In the genomic region with DNA sequence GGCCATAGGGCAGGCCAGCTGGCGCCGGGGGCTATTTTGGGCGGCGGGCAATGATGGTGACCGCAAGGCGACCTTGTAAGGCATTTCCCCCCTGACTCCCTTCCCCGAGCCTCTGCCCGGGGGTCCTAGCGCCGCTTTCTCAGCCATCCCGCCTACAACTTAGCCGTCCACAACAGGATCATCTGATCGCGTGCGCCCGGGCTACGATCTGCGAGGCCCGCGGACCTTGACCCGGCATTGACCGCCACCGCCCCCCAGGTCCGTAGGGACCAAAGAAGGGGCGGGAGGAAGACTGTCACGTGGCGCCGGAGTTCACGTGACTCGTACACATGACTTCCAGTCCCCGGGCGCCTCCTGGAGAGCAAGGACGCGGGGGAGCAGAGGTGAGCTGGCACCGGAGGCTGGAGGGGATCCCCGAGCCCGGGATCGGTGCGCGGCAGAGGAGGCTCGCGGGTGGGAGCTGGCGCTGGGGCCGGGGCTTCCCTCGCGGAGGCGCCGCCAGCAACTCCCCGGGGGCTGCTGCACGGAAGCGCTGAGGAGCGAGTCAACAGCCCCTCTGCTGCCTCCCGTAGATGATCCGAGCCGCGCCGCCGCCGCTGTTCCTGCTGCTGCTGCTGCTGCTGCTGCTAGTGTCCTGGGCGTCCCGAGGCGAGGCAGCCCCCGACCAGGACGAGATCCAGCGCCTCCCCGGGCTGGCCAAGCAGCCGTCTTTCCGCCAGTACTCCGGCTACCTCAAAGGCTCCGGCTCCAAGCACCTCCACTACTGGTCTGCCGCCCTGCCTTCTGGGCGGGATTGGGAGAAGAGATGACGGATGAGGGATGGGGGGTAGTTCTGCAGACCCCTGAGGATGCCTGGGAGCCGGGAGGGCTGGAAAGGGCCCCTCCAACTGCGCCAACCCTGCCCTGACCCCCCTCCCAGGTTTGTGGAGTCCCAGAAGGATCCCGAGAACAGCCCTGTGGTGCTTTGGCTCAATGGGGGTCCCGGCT, we compare ENCODE assay signal across 1 cellular context.
TF ChIP-seq lines count a peak whose summit lies in the region.

A gene (plus strand): TSS at position 339 of the 987 bp plus-strand sequence. CDS start 234 bp downstream, at position 573.
A gene with protein sequence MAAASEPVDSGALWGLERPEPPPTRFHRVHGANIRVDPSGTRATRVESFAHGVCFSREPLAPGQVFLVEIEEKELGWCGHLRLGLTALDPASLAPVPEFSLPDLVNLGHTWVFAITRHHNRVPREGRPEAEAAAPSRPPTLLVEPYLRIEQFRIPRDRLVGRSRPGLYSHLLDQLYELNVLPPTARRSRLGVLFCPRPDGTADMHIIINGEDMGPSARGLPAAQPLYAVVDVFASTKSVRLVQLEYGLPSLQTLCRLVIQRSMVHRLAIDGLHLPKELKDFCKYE (minus strand): TSS at position 212 of the 987 bp plus-strand sequence. CDS start 217 bp downstream, outside the sequence.

TF ChIP-seq in HepG2, 621 proteins besides CTCF, POLR2A, EP300 and RAD21 (continued from another document and continues in another):
- TF ChIP-seq ZMYM2 (CRISPR knock-in tag; IDR thresholded peaks at IDR 0.05) (peak; percentile 97), XBP1 (CRISPR knock-in tag; IDR thresholded peaks at IDR 0.05) (peak; percentile 91), NCOA2 (CRISPR knock-in tag; IDR thresholded peaks at IDR 0.05) (peak; percentile 95), TBL1XR1 (IDR thresholded peaks at IDR 0.05; ENCODE audit: borderline replicate concordance, low read length, partially characterized antibody) (peak; percentile 98), ZNF672 (CRISPR knock-in tag; IDR thresholded peaks at IDR 0.05) (peak; percentile 96; the same call in 1 of the 2 replicates), HDAC2 (CRISPR knock-in tag; IDR thresholded peaks at IDR 0.05) (peak; percentile 100), ZNF660 (CRISPR knock-in tag; IDR thresholded peaks at IDR 0.05; ENCODE audit: borderline replicate concordance, low read depth) (no peak; the same call in 1 of the 2 replicates), MIER3 (CRISPR knock-in tag; IDR thresholded peaks at IDR 0.05; ENCODE audit: borderline replicate concordance) (peak; percentile 100), TCF7L2 (IDR thresholded peaks at IDR 0.05; ENCODE audit: low read depth, low read length) (no peak), ZNF788 (CRISPR knock-in tag; IDR thresholded peaks at IDR 0.05; ENCODE audit: borderline replicate concordance) (peak; percentile 100), ZNF33A (CRISPR knock-in tag; IDR thresholded peaks at IDR 0.05; ENCODE audit: borderline replicate concordance) (no peak), PAX8 (CRISPR knock-in tag; IDR thresholded peaks at IDR 0.05; ENCODE audit: borderline replicate concordance) (peak; percentile 97), SIX4 (CRISPR knock-in tag; IDR thresholded peaks at IDR 0.05) (peak; percentile 86), ZNF547 (CRISPR knock-in tag; IDR thresholded peaks at IDR 0.05) (peak; percentile 99), FOSL2 (CRISPR knock-in tag; IDR thresholded peaks at IDR 0.05) (peak; percentile 85), ZNF83 (CRISPR knock-in tag; IDR thresholded peaks at IDR 0.05; ENCODE audit: borderline replicate concordance) (peak; percentile 32; the same call in 1 of the 2 replicates), ZNF879 (CRISPR knock-in tag; IDR thresholded peaks at IDR 0.05) (peak; percentile 94), ZNF263 (CRISPR knock-in tag; IDR thresholded peaks at IDR 0.05) (peak; percentile 80), PRPF4 (IDR thresholded peaks at IDR 0.05; ENCODE audit: low read depth, low read length, poor library complexity, severe bottlenecking) (no peak), SOX13 (IDR thresholded peaks at IDR 0.05) (peak; percentile 68; the same call in 1 of the 2 replicates), SOX13 (CRISPR knock-in tag; conservative IDR thresholded peaks at IDR 0.05 in 1 of 2, IDR thresholded peaks at IDR 0.05 in 1 of 2) (peak in 1 of 2 experiments; percentile 94; a peak in 2 of 4 replicates), ZNF441 (CRISPR knock-in tag; IDR thresholded peaks at IDR 0.05; ENCODE audit: borderline replicate concordance) (peak; percentile 95), ZNF24 (IDR thresholded peaks at IDR 0.05) (peak; percentile 78; the same call in 1 of the 2 replicates), SOX5 (CRISPR knock-in tag; IDR thresholded peaks at IDR 0.05; ENCODE audit: borderline replicate concordance) (peak; percentile 92), POGZ (CRISPR knock-in tag; IDR thresholded peaks at IDR 0.05) (peak; percentile 99), ONECUT2 (CRISPR knock-in tag; IDR thresholded peaks at IDR 0.05) (peak; percentile 93), ELF1 (CRISPR knock-in tag; IDR thresholded peaks at IDR 0.05) (peak; percentile 90), HOXA5 (CRISPR knock-in tag; IDR thresholded peaks at IDR 0.05) (peak; percentile 98), ZNF235 (CRISPR knock-in tag; IDR thresholded peaks at IDR 0.05; ENCODE audit: borderline replicate concordance) (0 out of 2 replicates have a peak, but pooled peaks have one; percentile 49), ZNF460 (CRISPR knock-in tag; IDR thresholded peaks at IDR 0.05; ENCODE audit: borderline replicate concordance) (peak; percentile 87; the same call in 1 of the 2 replicates), MBNL3 (CRISPR knock-in tag; conservative IDR thresholded peaks at IDR 0.05) (no peak; the same call in 1 of the 2 replicates), ZNF30 (CRISPR knock-in tag; IDR thresholded peaks at IDR 0.05) (peak; percentile 75; the same call in 1 of the 2 replicates), ZNF207 (IDR thresholded peaks at IDR 0.05; ENCODE audit: borderline replicate concordance) (no peak), ZSCAN22 (CRISPR knock-in tag; IDR thresholded peaks at IDR 0.05) (peak; percentile 79; the same call in 1 of the 2 replicates), ZFP62 (CRISPR knock-in tag; IDR thresholded peaks at IDR 0.05) (no peak; the same call in 1 of the 2 replicates), NFIC (IDR thresholded peaks at IDR 0.05; ENCODE audit: low read length) (peak; percentile 99), PHF20 (CRISPR knock-in tag; IDR thresholded peaks at IDR 0.05) (peak; percentile 100), ZNF720 (CRISPR knock-in tag; IDR thresholded peaks at IDR 0.05) (no peak)
- TF ChIP-seq, protein P1, sequence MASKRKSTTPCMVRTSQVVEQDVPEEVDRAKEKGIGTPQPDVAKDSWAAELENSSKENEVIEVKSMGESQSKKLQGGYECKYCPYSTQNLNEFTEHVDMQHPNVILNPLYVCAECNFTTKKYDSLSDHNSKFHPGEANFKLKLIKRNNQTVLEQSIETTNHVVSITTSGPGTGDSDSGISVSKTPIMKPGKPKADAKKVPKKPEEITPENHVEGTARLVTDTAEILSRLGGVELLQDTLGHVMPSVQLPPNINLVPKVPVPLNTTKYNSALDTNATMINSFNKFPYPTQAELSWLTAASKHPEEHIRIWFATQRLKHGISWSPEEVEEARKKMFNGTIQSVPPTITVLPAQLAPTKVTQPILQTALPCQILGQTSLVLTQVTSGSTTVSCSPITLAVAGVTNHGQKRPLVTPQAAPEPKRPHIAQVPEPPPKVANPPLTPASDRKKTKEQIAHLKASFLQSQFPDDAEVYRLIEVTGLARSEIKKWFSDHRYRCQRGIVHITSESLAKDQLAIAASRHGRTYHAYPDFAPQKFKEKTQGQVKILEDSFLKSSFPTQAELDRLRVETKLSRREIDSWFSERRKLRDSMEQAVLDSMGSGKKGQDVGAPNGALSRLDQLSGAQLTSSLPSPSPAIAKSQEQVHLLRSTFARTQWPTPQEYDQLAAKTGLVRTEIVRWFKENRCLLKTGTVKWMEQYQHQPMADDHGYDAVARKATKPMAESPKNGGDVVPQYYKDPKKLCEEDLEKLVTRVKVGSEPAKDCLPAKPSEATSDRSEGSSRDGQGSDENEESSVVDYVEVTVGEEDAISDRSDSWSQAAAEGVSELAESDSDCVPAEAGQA (IDR thresholded peaks at IDR 0.05; ENCODE audit: low read depth) = peak; percentile 62
- TF ChIP-seq, protein P1 (CRISPR knock-in tag; IDR thresholded peaks at IDR 0.05; ENCODE audit: borderline replicate concordance) = peak; percentile 98; the same call in 1 of the 2 replicates
- TF ChIP-seq, protein P2, sequence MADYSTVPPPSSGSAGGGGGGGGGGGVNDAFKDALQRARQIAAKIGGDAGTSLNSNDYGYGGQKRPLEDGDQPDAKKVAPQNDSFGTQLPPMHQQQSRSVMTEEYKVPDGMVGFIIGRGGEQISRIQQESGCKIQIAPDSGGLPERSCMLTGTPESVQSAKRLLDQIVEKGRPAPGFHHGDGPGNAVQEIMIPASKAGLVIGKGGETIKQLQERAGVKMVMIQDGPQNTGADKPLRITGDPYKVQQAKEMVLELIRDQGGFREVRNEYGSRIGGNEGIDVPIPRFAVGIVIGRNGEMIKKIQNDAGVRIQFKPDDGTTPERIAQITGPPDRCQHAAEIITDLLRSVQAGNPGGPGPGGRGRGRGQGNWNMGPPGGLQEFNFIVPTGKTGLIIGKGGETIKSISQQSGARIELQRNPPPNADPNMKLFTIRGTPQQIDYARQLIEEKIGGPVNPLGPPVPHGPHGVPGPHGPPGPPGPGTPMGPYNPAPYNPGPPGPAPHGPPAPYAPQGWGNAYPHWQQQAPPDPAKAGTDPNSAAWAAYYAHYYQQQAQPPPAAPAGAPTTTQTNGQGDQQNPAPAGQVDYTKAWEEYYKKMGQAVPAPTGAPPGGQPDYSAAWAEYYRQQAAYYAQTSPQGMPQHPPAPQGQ (CRISPR knock-in tag; IDR thresholded peaks at IDR 0.05; ENCODE audit: borderline replicate concordance) = peak; percentile 98; the same call in 1 of the 2 replicates
- TF ChIP-seq, protein P3, sequence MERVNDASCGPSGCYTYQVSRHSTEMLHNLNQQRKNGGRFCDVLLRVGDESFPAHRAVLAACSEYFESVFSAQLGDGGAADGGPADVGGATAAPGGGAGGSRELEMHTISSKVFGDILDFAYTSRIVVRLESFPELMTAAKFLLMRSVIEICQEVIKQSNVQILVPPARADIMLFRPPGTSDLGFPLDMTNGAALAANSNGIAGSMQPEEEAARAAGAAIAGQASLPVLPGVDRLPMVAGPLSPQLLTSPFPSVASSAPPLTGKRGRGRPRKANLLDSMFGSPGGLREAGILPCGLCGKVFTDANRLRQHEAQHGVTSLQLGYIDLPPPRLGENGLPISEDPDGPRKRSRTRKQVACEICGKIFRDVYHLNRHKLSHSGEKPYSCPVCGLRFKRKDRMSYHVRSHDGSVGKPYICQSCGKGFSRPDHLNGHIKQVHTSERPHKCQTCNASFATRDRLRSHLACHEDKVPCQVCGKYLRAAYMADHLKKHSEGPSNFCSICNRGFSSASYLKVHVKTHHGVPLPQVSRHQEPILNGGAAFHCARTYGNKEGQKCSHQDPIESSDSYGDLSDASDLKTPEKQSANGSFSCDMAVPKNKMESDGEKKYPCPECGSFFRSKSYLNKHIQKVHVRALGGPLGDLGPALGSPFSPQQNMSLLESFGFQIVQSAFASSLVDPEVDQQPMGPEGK (CRISPR knock-in tag; IDR thresholded peaks at IDR 0.05) = peak; percentile 100
- TF ChIP-seq, protein P4, sequence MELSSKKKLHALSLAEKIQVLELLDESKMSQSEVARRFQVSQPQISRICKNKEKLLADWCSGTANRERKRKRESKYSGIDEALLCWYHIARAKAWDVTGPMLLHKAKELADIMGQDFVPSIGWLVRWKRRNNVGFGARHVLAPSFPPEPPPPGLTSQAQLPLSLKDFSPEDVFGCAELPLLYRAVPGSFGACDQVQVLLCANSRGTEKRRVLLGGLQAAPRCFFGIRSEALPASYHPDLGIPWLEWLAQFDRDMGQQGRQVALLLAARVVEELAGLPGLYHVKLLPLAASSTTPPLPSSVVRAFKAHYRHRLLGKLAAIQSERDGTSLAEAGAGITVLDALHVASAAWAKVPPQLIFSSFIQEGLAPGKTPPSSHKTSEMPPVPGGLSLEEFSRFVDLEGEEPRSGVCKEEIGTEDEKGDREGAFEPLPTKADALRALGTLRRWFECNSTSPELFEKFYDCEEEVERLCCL (CRISPR knock-in tag; IDR thresholded peaks at IDR 0.05; ENCODE audit: borderline replicate concordance) = peak; percentile 98
- TF ChIP-seq, protein P5, sequence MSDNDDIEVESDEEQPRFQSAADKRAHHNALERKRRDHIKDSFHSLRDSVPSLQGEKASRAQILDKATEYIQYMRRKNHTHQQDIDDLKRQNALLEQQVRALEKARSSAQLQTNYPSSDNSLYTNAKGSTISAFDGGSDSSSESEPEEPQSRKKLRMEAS (IDR thresholded peaks at IDR 0.05) = peak; percentile 99
- TF ChIP-seq, protein P6, sequence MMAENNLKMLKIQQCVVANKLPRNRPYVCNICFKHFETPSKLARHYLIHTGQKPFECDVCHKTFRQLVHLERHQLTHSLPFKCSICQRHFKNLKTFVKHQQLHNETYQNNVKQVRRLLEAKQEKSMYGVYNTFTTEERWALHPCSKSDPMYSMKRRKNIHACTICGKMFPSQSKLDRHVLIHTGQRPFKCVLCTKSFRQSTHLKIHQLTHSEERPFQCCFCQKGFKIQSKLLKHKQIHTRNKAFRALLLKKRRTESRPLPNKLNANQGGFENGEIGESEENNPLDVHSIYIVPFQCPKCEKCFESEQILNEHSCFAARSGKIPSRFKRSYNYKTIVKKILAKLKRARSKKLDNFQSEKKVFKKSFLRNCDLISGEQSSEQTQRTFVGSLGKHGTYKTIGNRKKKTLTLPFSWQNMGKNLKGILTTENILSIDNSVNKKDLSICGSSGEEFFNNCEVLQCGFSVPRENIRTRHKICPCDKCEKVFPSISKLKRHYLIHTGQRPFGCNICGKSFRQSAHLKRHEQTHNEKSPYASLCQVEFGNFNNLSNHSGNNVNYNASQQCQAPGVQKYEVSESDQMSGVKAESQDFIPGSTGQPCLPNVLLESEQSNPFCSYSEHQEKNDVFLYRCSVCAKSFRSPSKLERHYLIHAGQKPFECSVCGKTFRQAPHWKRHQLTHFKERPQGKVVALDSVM (CRISPR knock-in tag; IDR thresholded peaks at IDR 0.05) = peak; percentile 95
- TF ChIP-seq, protein P7, sequence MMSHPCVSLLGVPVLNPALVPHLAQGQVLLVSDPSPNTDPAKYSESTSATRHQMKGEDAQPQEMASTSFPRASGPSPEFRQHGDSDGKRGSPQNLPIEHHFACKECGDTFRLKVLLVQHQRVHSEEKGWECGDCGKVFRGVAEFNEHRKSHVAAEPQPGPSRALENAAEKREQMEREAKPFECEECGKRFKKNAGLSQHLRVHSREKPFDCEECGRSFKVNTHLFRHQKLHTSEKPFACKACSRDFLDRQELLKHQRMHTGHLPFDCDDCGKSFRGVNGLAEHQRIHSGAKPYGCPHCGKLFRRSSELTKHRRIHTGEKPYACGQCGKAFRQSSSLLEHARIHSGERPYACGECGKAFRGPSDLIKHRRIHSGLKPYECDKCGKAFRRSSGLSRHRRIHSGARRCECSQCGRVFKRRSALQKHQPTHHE (CRISPR knock-in tag; IDR thresholded peaks at IDR 0.05; ENCODE audit: borderline replicate concordance) = peak; percentile 99; the same call in 1 of the 2 replicates
